In genomic region chr19:33064117-33064777, GRCh38 we compare ENCODE assay signal across 8 cellular contexts. TPM values are rescaled to one million over a fixed set of nuclear protein-coding genes. Genes with fewer than 3 reads are reported as not detected.
A peak's percentile ranks its signal among the peaks of the same experiment; 100 is the strongest.
DNase-seq lines count a peak whose midpoint lies in the region; ATAC-seq, FAIRE-seq and TF ChIP-seq lines count a peak whose summit lies in the region.

No MANE protein-coding gene starts in this region.

- DNase-seq in stimulated activated CD4-positive, alpha-beta T cell treated with anti-CD3 and anti-CD28 coated beads, Interleukin-12 subunit alpha, Interleukin-12 subunit beta, amount 100 ng/mL, for 4 hours, result peak; percentile 11
- no peak for DNase-seq in stimulated activated CD4-positive, alpha-beta T cell treated with anti-CD3 and anti-CD28 coated beads, Interleukin-4, amount 100 ng/mL, for 24 hours
- peak in 1 of 10 donors; percentile 23 for DNase-seq in dorsolateral prefrontal cortex
- peak; percentile 59 for DNase-seq in urothelium cell line (ENCODE audit: low spot score)
- DNase-seq in effector CD8-positive, alpha-beta T cell (lab: John Stamatoyannopoulos, UW), result no peak

- ATAC-seq in HG03139 (IDR thresholded peaks at IDR 0.05; ENCODE audit: unreplicated experiment), result peak; percentile 28

- H3K4me3 Mint-ChIP-seq in T-helper 1 cell treated with Interleukin-12 subunit alpha and Interleukin-12 subunit beta and Interleukin-4 antibody, amounts not matched to agents 30 μg/mL and 1 μg/mL, for 36 hours, result peak overlapping the region; percentile 57

- H3K9me3 ChIP-seq in muscle layer of colon (ENCODE audit: low read length), result no peaks in the 10 kb centered on the region

- H3K27ac Mint-ChIP-seq in T-helper 1 cell treated with Interleukin-12 subunit alpha and Interleukin-12 subunit beta and Interleukin-4 antibody, amounts not matched to agents 30 μg/mL and 1 μg/mL, for 36 hours, result no peak overlapping the region

- H3K4me3 ChIP-seq in dorsolateral prefrontal cortex (peak overlapping the region; percentile 21 to 74 (median 56)), muscle layer of colon (ENCODE audit: low read depth in 1 of 2, low read length in 2 of 2) (peak overlapping the region; percentile 32 to 49)

- no peaks in the 10 kb centered on the region for H3K4me1 ChIP-seq in muscle layer of colon (ENCODE audit: insufficient read depth, low read length)

- H3K36me3 Mint-ChIP-seq in T-helper 1 cell treated with Interleukin-12 subunit alpha and Interleukin-12 subunit beta and Interleukin-4 antibody, amounts not matched to agents 30 μg/mL and 1 μg/mL, for 36 hours (ENCODE audit: low read depth), result no peaks in the 10 kb centered on the region

- no peaks in the 10 kb centered on the region for H3K4me1 Mint-ChIP-seq in T-helper 1 cell treated with Interleukin-12 subunit alpha and Interleukin-12 subunit beta and Interleukin-4 antibody, amounts not matched to agents 30 μg/mL and 1 μg/mL, for 36 hours (ENCODE audit: low read depth)

- peaks cover 44% of the 10 kb centered on the region for H3K27me3 Mint-ChIP-seq in T-helper 1 cell treated with Interleukin-12 subunit alpha and Interleukin-12 subunit beta and Interleukin-4 antibody, amounts not matched to agents 30 μg/mL and 1 μg/mL, for 36 hours (ENCODE audit: low read depth)

- peaks cover 0 to 40% (median 20%) of the 10 kb centered on the region in 45 donors for H3K27me3 ChIP-seq in dorsolateral prefrontal cortex
- peaks cover 11 to 23% of the 10 kb centered on the region in 2 donors for H3K27me3 ChIP-seq in muscle layer of colon (ENCODE audit: control insufficient read depth in 1 of 2, insufficient read depth in 2 of 2, low read length in 2 of 2)

- no peaks in the 10 kb centered on the region for H3K36me3 ChIP-seq in muscle layer of colon (ENCODE audit: insufficient read depth, low read length)

- intact Hi-C loops in dorsolateral prefrontal cortex (cut with DNase I), result no loop called here

- FAIRE-seq in urothelium cell line (lab: Jason Lieb, UNC), result no peak

- H3K27ac ChIP-seq in dorsolateral prefrontal cortex (peak overlapping the region in 2 of 59 donors; percentile 4 to 19), muscle layer of colon (ENCODE audit: low read depth, low read length) (no peak overlapping the region)

- no peak for TF ChIP-seq CTCF in dorsolateral prefrontal cortex (IDR thresholded peaks at IDR 0.05 in 54 of 56, conservative IDR thresholded peaks at IDR 0.05 in 2 of 56; ENCODE audit: low read depth in 1 of 56, partially characterized antibody in 56 of 56)

- no peaks in the 10 kb centered on the region for H3K9me3 Mint-ChIP-seq in T-helper 1 cell treated with Interleukin-12 subunit alpha and Interleukin-12 subunit beta and Interleukin-4 antibody, amounts not matched to agents 30 μg/mL and 1 μg/mL, for 36 hours

- no peak overlapping the region for H3K9ac ChIP-seq in muscle layer of colon (ENCODE audit: low read length)

RNA-seq across cellular contexts. Expression of gene RHPN2, which starts 0.4 kb away (rescaled TPM):
- 10 to 100 TPM in 43 of 120 experiments, 1 to 10 TPM in 77; 3.2 to 24.6 (median 8.9) TPM for total RNA-seq in dorsolateral prefrontal cortex

RNA-seq across cellular contexts. Expression of gene GPATCH1, which starts 16.7 kb away (rescaled TPM):
- 10 to 100 TPM in 115 of 120 experiments, 1 to 10 TPM in 5; 9.0 to 18.2 (median 13.1) TPM for total RNA-seq in dorsolateral prefrontal cortex

Comparison
In these comparisons a context has a peak if more than half of its experiments do, and no peak if none do; other contexts are left out.
1. DNase-seq: peak in stimulated activated CD4-positive, alpha-beta T cell treated with anti-CD3 and anti-CD28 coated beads, Interleukin-12 subunit alpha, Interleukin-12 subunit beta, amount 100 ng/mL, for 4 hours (single experiment) and urothelium cell line (single experiment); none in stimulated activated CD4-positive, alpha-beta T cell treated with anti-CD3 and anti-CD28 coated beads, Interleukin-4, amount 100 ng/mL, for 24 hours (single experiment) and effector CD8-positive, alpha-beta T cell (single experiment).